17 cellular contexts compared by ENCODE assay signal in the genomic region with DNA sequence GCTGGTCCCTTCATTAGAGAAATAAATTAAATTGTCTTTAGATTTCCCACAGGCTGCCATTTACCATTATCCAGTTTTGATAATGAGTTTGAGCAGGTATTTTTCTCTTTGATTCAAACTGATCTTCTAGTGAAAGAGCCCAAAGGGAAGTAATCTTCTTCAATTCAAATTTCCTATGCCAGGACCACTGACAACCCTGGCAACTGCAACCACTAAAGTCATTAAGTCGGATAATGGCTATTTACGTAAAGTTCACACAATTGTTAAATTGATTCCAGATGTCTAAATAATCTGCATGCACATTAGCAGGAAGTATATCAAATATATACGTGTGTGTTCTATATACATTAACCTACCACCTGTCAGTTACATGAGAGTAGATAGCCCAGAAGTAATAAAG.
DNase-seq lines count a peak whose midpoint lies in the region; ATAC-seq, FAIRE-seq and TF ChIP-seq lines count a peak whose summit lies in the region.
"Had no signal": no experiment of that assay in that cellular context is flagged by ENCODE, and none has a peak within 500 bp of the region (broad histone marks: within the 10 kb centered on the region; RNA-seq: fewer than 3 reads in every experiment).

No MANE protein-coding gene starts in this region.

- DNase-seq in COR-L47 (lab: John Stamatoyannopoulos, UW) = peak; percentile 31
- peak; percentile 26 for DNase-seq in NB4 (ENCODE audit: low read depth)
- DNase-seq in NCI-H2081 (lab: John Stamatoyannopoulos, UW) = peak; percentile 40 to 77
- peak; percentile 23 for DNase-seq in SK-N-SH
- no peak for DNase-seq in HTR-8/SVneo (ENCODE audit: insufficient read length, low spot score)
- DNase-seq: C1 segment of cervical spinal cord; CD8-positive, alpha-beta memory T cell; DMS79; GM23248; NCI-H1436; NCI-H510A treated with DMSO at 0.1 percent for 48 hours; Peyer's patch had no signal

- TF ChIP-seq POLR2A in NB4 (IDR thresholded peaks at IDR 0.05; ENCODE audit: extremely low read depth, insufficient read length) = no peak
- TF ChIP-seq POLR2A in gastroesophageal sphincter (IDR thresholded peaks at IDR 0.05) = no peak

- no peaks in the 10 kb centered on the region for H3K79me2 ChIP-seq in SK-N-SH (ENCODE audit: insufficient read depth)

- no peak for TF ChIP-seq RAD21 in SK-N-SH (IDR thresholded peaks at IDR 0.05; ENCODE audit: low read length)

- FAIRE-seq in HTR-8/SVneo (lab: Jason Lieb, UNC) = no peak
- FAIRE-seq: A549, G401.6 had no signal

- peaks cover 0 to 4% of the 10 kb centered on the region in 2 experiments; a peak in 2 of 4 replicates for H3K4me1 ChIP-seq in SK-N-SH (ENCODE audit: control insufficient read depth in 1 of 2, insufficient read depth in 2 of 2, low read depth in 1 of 2, low read length in 1 of 2)
- H3K4me1 ChIP-seq in gastroesophageal sphincter = no peaks in the 10 kb centered on the region
- H3K4me1 ChIP-seq: A549 had no signal

- whole genome bisulfite sequencing in SK-N-SH (ENCODE audit: low lambda C conversion rate) = 45% methylated on average over 3 of the region's 3 CpGs
- 36 to 55% methylated on average over 3 of the region's 3 CpGs for WGBS in gastroesophageal sphincter (ENCODE audit: low coverage in 1 of 2), 2 donors

- no peaks in the 10 kb centered on the region for H3K36me3 ChIP-seq in SK-N-SH (replicated peaks in 1 of 2; ENCODE audit: control insufficient read depth in 1 of 2, insufficient read depth in 2 of 2, low read length in 1 of 2)
- no peaks in the 10 kb centered on the region for H3K36me3 ChIP-seq in gastroesophageal sphincter
- H3K36me3 ChIP-seq: HAP-1, Peyer's patch had no signal

- no peaks in the 10 kb centered on the region for H3K9me2 ChIP-seq in SK-N-SH

- POLR2A ChIA-PET in SK-N-SH (lab: Yijun Ruan, JAX) = no interaction called here

- H3K4me3 ChIP-seq in NB4 (ENCODE audit: low read depth, low read length) = no peak overlapping the region
- no peak overlapping the region for H3K4me3 ChIP-seq in SK-N-SH (ENCODE audit: low read depth in 2 of 2, low read length in 1 of 2)
- H3K4me3 ChIP-seq in gastroesophageal sphincter = no peak overlapping the region
- H3K4me3 ChIP-seq: A549, GM23248, HAP-1, Peyer's patch had no signal

- H3K4me2 ChIP-seq in SK-N-SH = no peak overlapping the region
- H3K4me2 ChIP-seq: A549 had no signal

- no peak for TF ChIP-seq CTCF in NB4 (IDR thresholded peaks at IDR 0.05; ENCODE audit: low read depth, low read length)
- no peak for TF ChIP-seq CTCF in SK-N-SH (IDR thresholded peaks at IDR 0.05)
- TF ChIP-seq CTCF in gastroesophageal sphincter (IDR thresholded peaks at IDR 0.05) = no peak

- CTCF ChIA-PET in SK-N-SH (lab: Yijun Ruan, JAX) = interaction anchor here (1.4 kb wide), 1 partner anchor 514 kb away, joined by 3 read pairs; no protein-coding TSS in a partner anchor

- no peak overlapping the region for H2AFZ ChIP-seq in SK-N-SH (ENCODE audit: low read depth)
- H2AFZ ChIP-seq: GM23248 had no signal

- peak overlapping the region in 1 of 2 experiments; percentile 71; a peak in 2 of 4 replicates for H3K27ac ChIP-seq in SK-N-SH (ENCODE audit: low read depth in 2 of 2, low read length in 1 of 2)
- H3K27ac ChIP-seq in gastroesophageal sphincter = no peak overlapping the region
- H3K27ac ChIP-seq: A549, GM23248, Peyer's patch had no signal

- H3K9me3 ChIP-seq in SK-N-SH (no peaks in the 10 kb centered on the region), gastroesophageal sphincter (no peaks in the 10 kb centered on the region)
- H3K9me3 ChIP-seq: A549, HAP-1, Peyer's patch had no signal

- H4K20me1 ChIP-seq in SK-N-SH (ENCODE audit: insufficient read depth) = no peaks in the 10 kb centered on the region

- H3K27me3 ChIP-seq in SK-N-SH (ENCODE audit: insufficient read depth) (no peaks in the 10 kb centered on the region), gastroesophageal sphincter (no peaks in the 10 kb centered on the region)

- ATAC-seq in GM19463 (IDR thresholded peaks at IDR 0.05; ENCODE audit: unreplicated experiment) = no peak
- ATAC-seq in gastroesophageal sphincter = no peak
- ATAC-seq: A549 had no signal

- no peaks in the 10 kb centered on the region for H3F3A ChIP-seq in SK-N-SH (replicated peaks; ENCODE audit: insufficient read depth)

- TF ChIP-seq EP300 in SK-N-SH (IDR thresholded peaks at IDR 0.05; ENCODE audit: borderline replicate concordance in 1 of 2, low read depth in 1 of 2, low read length in 1 of 2) (peak in 1 of 2 experiments; percentile 78; a peak in 2 of 4 replicates), gastroesophageal sphincter (IDR thresholded peaks at IDR 0.05) (no peak)

- no peak overlapping the region for H3K9ac ChIP-seq in SK-N-SH
- H3K9ac ChIP-seq: GM23248 had no signal

TF ChIP-seq in SK-N-SH, 30 proteins besides CTCF, POLR2A, EP300 and RAD21 (continues in another document):
- TF ChIP-seq GABPA (IDR thresholded peaks at IDR 0.05; ENCODE audit: low read depth) = no peak
- no peak for TF ChIP-seq TEAD4 (IDR thresholded peaks at IDR 0.05; ENCODE audit: borderline replicate concordance, insufficient read depth)
- TF ChIP-seq YY1 (IDR thresholded peaks at IDR 0.05; ENCODE audit: low read depth) = no peak
- no peak for TF ChIP-seq POLR2AphosphoS5 (IDR thresholded peaks at IDR 0.05; ENCODE audit: low read depth, low read length)
- no peak for TF ChIP-seq JUND (IDR thresholded peaks at IDR 0.05)
- no peak for TF ChIP-seq RFX5 (IDR thresholded peaks at IDR 0.05; ENCODE audit: low read length)
- peak; percentile 23 for TF ChIP-seq CHD2 (IDR thresholded peaks at IDR 0.05; ENCODE audit: low read length, partially characterized antibody)
- TF ChIP-seq, protein P1, sequence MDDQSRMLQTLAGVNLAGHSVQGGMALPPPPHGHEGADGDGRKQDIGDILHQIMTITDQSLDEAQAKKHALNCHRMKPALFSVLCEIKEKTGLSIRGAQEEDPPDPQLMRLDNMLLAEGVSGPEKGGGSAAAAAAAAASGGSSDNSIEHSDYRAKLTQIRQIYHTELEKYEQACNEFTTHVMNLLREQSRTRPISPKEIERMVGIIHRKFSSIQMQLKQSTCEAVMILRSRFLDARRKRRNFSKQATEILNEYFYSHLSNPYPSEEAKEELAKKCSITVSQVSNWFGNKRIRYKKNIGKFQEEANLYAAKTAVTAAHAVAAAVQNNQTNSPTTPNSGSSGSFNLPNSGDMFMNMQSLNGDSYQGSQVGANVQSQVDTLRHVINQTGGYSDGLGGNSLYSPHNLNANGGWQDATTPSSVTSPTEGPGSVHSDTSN (IDR thresholded peaks at IDR 0.05) = no peak
- no peak for TF ChIP-seq SMC3 (IDR thresholded peaks at IDR 0.05; ENCODE audit: low read depth, low read length)
- TF ChIP-seq MXI1 (IDR thresholded peaks at IDR 0.05; ENCODE audit: low read depth, low read length) = no peak
- peak; percentile 53; the same call in 1 of the 2 replicates for TF ChIP-seq RCOR1 (IDR thresholded peaks at IDR 0.05; ENCODE audit: low read length)
- TF ChIP-seq, protein P2, sequence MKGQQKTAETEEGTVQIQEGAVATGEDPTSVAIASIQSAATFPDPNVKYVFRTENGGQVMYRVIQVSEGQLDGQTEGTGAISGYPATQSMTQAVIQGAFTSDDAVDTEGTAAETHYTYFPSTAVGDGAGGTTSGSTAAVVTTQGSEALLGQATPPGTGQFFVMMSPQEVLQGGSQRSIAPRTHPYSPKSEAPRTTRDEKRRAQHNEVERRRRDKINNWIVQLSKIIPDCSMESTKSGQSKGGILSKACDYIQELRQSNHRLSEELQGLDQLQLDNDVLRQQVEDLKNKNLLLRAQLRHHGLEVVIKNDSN (IDR thresholded peaks at IDR 0.05; ENCODE audit: borderline replicate concordance, low read depth) = no peak
- TF ChIP-seq, protein P3, sequence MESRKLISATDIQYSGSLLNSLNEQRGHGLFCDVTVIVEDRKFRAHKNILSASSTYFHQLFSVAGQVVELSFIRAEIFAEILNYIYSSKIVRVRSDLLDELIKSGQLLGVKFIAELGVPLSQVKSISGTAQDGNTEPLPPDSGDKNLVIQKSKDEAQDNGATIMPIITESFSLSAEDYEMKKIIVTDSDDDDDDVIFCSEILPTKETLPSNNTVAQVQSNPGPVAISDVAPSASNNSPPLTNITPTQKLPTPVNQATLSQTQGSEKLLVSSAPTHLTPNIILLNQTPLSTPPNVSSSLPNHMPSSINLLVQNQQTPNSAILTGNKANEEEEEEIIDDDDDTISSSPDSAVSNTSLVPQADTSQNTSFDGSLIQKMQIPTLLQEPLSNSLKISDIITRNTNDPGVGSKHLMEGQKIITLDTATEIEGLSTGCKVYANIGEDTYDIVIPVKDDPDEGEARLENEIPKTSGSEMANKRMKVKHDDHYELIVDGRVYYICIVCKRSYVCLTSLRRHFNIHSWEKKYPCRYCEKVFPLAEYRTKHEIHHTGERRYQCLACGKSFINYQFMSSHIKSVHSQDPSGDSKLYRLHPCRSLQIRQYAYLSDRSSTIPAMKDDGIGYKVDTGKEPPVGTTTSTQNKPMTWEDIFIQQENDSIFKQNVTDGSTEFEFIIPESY (IDR thresholded peaks at IDR 0.05; ENCODE audit: borderline replicate concordance, low read depth) = no peak
- TF ChIP-seq, protein P4, sequence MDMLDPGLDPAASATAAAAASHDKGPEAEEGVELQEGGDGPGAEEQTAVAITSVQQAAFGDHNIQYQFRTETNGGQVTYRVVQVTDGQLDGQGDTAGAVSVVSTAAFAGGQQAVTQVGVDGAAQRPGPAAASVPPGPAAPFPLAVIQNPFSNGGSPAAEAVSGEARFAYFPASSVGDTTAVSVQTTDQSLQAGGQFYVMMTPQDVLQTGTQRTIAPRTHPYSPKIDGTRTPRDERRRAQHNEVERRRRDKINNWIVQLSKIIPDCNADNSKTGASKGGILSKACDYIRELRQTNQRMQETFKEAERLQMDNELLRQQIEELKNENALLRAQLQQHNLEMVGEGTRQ (IDR thresholded peaks at IDR 0.05; ENCODE audit: borderline replicate concordance, low read depth, low read length) = no peak
- peak; percentile 77 for TF ChIP-seq FOXJ3 (CRISPR knock-in tag; IDR thresholded peaks at IDR 0.05)
- TF ChIP-seq FOXM1 (IDR thresholded peaks at IDR 0.05; ENCODE audit: low read depth) = no peak
